In the genomic region with DNA sequence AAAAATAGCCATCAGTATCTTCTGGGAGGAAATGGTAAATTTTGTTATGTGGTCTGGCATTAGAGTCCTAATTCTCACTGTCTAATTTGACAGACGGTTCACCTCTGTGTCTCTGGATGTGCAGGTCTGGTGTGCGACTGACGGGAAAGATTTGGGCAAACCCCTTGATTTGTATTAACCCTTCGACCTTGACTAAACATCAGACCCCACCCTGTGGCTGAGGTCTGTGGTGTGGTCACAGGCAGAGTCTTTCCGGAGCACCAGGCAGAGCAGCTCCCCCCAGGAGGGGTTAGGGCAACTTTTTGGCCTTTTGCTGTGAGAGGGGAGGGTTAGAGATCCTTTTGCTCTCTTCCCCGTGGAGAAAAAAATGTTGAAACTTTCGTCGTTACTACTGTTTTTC, we compare ENCODE assay signal across 20 cellular contexts. TPM values are rescaled to one million over a fixed set of nuclear protein-coding genes. Genes with fewer than 3 reads are reported as not detected.
DNase-seq lines count a peak whose midpoint lies in the region; ATAC-seq and TF ChIP-seq lines count a peak whose summit lies in the region.
"Had no signal": no experiment of that assay in that cellular context is flagged by ENCODE, and none has a peak within 500 bp of the region (broad histone marks: within the 10 kb centered on the region; RNA-seq: fewer than 3 reads in every experiment).

No MANE protein-coding gene starts in this region.

- TF ChIP-seq CTCF in Panc1 (IDR thresholded peaks at IDR 0.05) (no peak), hepatocyte (IDR thresholded peaks at IDR 0.05; ENCODE audit: poor library complexity) (no peak)

- H3K9ac ChIP-seq in subcutaneous abdominal adipose tissue (ENCODE audit: low read length in 5 of 5): peak overlapping the region; percentile 33 to 69 (median 64)

- CTCF ChIA-PET in Panc1 (lab: Charles Lee): no interaction called here

- in situ Hi-C loops in Panc1 (cut with HindIII; ENCODE audit: low pct_unique_long_range_greater_than_20kb, low sequenced_read_pairs): no loop called here

- peak; percentile 52 for DNase-seq in EH (ENCODE audit: low read depth)
- DNase-seq in Panc1 (ENCODE audit: low read depth, low spot score): no peak
- DNase-seq in hepatocyte (ENCODE audit: low spot score): no peak
- DNase-seq in NCI-H1436 (lab: John Stamatoyannopoulos, UW): no peak
- DNase-seq: activated CD4-positive, alpha-beta T cell treated with anti-CD3 and anti-CD28 coated beads for 48 hours; CD4-positive, alpha-beta memory T cell; dorsolateral prefrontal cortex; MG63; NCI-H1436 treated with DMSO at 0.1 percent for 48 hours; NCI-H2171; NCI-H524; stimulated activated CD4-positive, alpha-beta T cell treated with anti-CD3 and anti-CD28 coated beads, Interleukin-12 subunit alpha, Interleukin-12 subunit beta, amount 100 ng/mL, for 4 hours; T-helper 17 cell; upper lobe of left lung had no signal

- peaks cover 49% of the 10 kb centered on the region for H3K79me2 ChIP-seq in hepatocyte

- H3K36me3 ChIP-seq in Panc1 (ENCODE audit: control insufficient read depth, insufficient read depth, low read length) (no peaks in the 10 kb centered on the region), hepatocyte (replicated peaks; ENCODE audit: insufficient read depth, low read depth) (no peaks in the 10 kb centered on the region), subcutaneous abdominal adipose tissue (ENCODE audit: control insufficient read depth in 5 of 5, insufficient read depth in 5 of 5, low read length in 5 of 5) (peaks cover 0 to 4% (median 2%) of the 10 kb centered on the region in 5 donors)
- H3K36me3 ChIP-seq: neutrophil had no signal

- H3K27ac ChIP-seq in Panc1 (ENCODE audit: low read length) (peak overlapping the region; percentile 46; the same call in 1 of the 2 replicates), hepatocyte (no peak overlapping the region), subcutaneous abdominal adipose tissue (ENCODE audit: low read depth, low read length) (peak overlapping the region; percentile 79)
- H3K27ac ChIP-seq: dorsolateral prefrontal cortex, neutrophil, upper lobe of left lung had no signal

- no peaks in the 10 kb centered on the region for H4K20me1 ChIP-seq in hepatocyte (ENCODE audit: insufficient read depth, poor library complexity, severe bottlenecking)

- BruUV-seq in Panc1 (replicated peaks; lab: Mats Ljungman, UMichigan): no TSS peak

- no peaks in the 10 kb centered on the region for H3K9me2 ChIP-seq in hepatocyte (replicated peaks; ENCODE audit: insufficient read depth)

- H3K4me2 ChIP-seq in hepatocyte: peak overlapping the region; percentile 47

- H3K4me3 ChIP-seq in Panc1 (ENCODE audit: low read depth in 2 of 2, low read length in 2 of 2): no peak overlapping the region
- no peak overlapping the region for H3K4me3 ChIP-seq in hepatocyte
- H3K4me3 ChIP-seq in subcutaneous abdominal adipose tissue (ENCODE audit: low read depth in 1 of 5, low read length in 5 of 5): peak overlapping the region; percentile 23 to 66 (median 44)
- H3K4me3 ChIP-seq: MG63, upper lobe of left lung had no signal

- H2AFZ ChIP-seq in hepatocyte: no peak overlapping the region

- whole genome bisulfite sequencing in hepatocyte (ENCODE audit: low lambda C conversion rate, missing lambda C conversion rate): 83% methylated on average over 8 of the region's 8 CpGs

- H3K9me3 ChIP-seq in Panc1 (ENCODE audit: control insufficient read depth, insufficient read depth, low read depth, low read length) (no peaks in the 10 kb centered on the region), hepatocyte (ENCODE audit: low read depth) (no peaks in the 10 kb centered on the region), subcutaneous abdominal adipose tissue (ENCODE audit: control insufficient read depth in 5 of 5, low read length in 5 of 5) (no peaks in the 10 kb centered on the region)
- H3K9me3 ChIP-seq: MG63, upper lobe of left lung had no signal

- no peak for ATAC-seq in Panc1
- ATAC-seq in GM21528 (IDR thresholded peaks at IDR 0.05; ENCODE audit: low FRiP score, unreplicated experiment): no peak
- ATAC-seq in GM21737 (IDR thresholded peaks at IDR 0.05; ENCODE audit: unreplicated experiment): no peak
- ATAC-seq: activated CD8-positive, alpha-beta memory T cell treated with anti-CD3 and anti-CD28 coated beads, Interleukin-2, amount 10 ng/mL, durations not matched to agents 7 days and 5 days; T-helper 17 cell had no signal

- H3K4me1 ChIP-seq in Panc1 (ENCODE audit: control insufficient read depth, insufficient read depth, low read length) (peaks cover 6% of the 10 kb centered on the region), hepatocyte (ENCODE audit: insufficient read depth) (peaks cover 4% of the 10 kb centered on the region), subcutaneous abdominal adipose tissue (ENCODE audit: control insufficient read depth in 5 of 5, insufficient read depth in 5 of 5, low read length in 5 of 5) (peaks cover 0 to 77% (median 44%) of the 10 kb centered on the region in 5 donors)

- POLR2A ChIA-PET in Panc1 (lab: Charles Lee): no interaction called here

- H3K27me3 ChIP-seq in Panc1 (ENCODE audit: control insufficient read depth, insufficient read depth, low read length) (no peaks in the 10 kb centered on the region), hepatocyte (peaks cover 28% of the 10 kb centered on the region), subcutaneous abdominal adipose tissue (ENCODE audit: control insufficient read depth in 5 of 5, insufficient read depth in 4 of 5, low read length in 5 of 5) (peaks cover 0 to 5% (median 0%) of the 10 kb centered on the region in 5 donors)
- H3K27me3 ChIP-seq: MG63 had no signal

- intact Hi-C loops in Panc1 (cut with micrococcal nuclease; ENCODE audit: unreplicated experiment): no loop called here

RNA-seq across cellular contexts. Expression of gene TWIST2, which starts 6.4 kb away (rescaled TPM):
- total RNA-seq in Panc1 (2021; ENCODE audit: unreplicated experiment): 4.2 TPM
- polyA plus RNA-seq in Panc1 (2012; ENCODE audit: insufficient read length): 6.5 TPM
- total RNA-seq in hepatocyte: 19.7 and 21.1 TPM in 2 replicates
- polyA plus RNA-seq in hepatocyte: 11.3 and 13.5 TPM in 2 replicates
- total RNA-seq: activated CD8-positive, alpha-beta memory T cell treated with anti-CD3 and anti-CD28 coated beads, Interleukin-2, amount 10 ng/mL, durations not matched to agents 7 days and 5 days; activated T-helper 1 cell treated with anti-CD3 and anti-CD28 coated beads, Interleukin-12 subunit alpha, Interleukin-12 subunit beta, Interleukin-2, Interleukin-4 antibody, amounts not matched to agents 30 ng/mL and 10 ng/mL and 1 ng/mL, durations not matched to agents 14 hours and 24 hours and 36 hours; CD4-positive, alpha-beta memory T cell; T-helper 17 cell had no signal
- polyA plus RNA-seq: CD4-positive, alpha-beta memory T cell had no signal

Comparison
In these comparisons a context has a peak if more than half of its experiments do, and no peak if none do; other contexts are left out.
1. H3K4me3 ChIP-seq: peak in subcutaneous abdominal adipose tissue (5 of 5); none in Panc1 (0 of 2) and hepatocyte (single experiment).